ENCODE assay signal across 30 cellular contexts in genomic region chr12:76645934-76646333, GRCh38.
"Had no signal": no experiment of that assay in that cellular context is flagged by ENCODE, and none has a peak within 500 bp of the region (broad histone marks: within the 10 kb centered on the region; RNA-seq: fewer than 3 reads in every experiment).

No MANE protein-coding gene starts in this region.

- H3K4me1 Mint-ChIP-seq: immature natural killer cell, naive B cell had no signal

- H3K9me3 Mint-ChIP-seq: immature natural killer cell; natural killer cell treated with Interleukin-12 subunit alpha and Interleukin-12 subunit beta and Interleukin-15 and Interleukin-18, amount 100 ng/mL, for 72 hours had no signal

- H3K4me2 ChIP-seq: smooth muscle cell had no signal

- DNase-seq: cerebellar nuclear complex; cortex of kidney; dorsolateral prefrontal cortex; effector CD4-positive, alpha-beta T cell; foreskin fibroblast; glutamatergic neuron; heart right ventricle; hippocampal formation; immature natural killer cell; islet precursor cell; left ventricle myocardium superior; lower lobe of right lung; naive B cell; stimulated activated CD4-positive, alpha-beta T cell treated with anti-CD3 and anti-CD28 coated beads, Interleukin-12 subunit alpha, Interleukin-12 subunit beta, amount 100 ng/mL, for 4 hours; stimulated activated CD4-positive, alpha-beta T cell treated with anti-CD3 and anti-CD28 coated beads, Interleukin-1b, Interleukin-23, amount 100 ng/mL, for 48 hours; stimulated activated CD4-positive, alpha-beta T cell treated with anti-CD3 and anti-CD28 coated beads, Interleukin-4, amount 100 ng/mL, for 1 hour; stimulated activated CD8-positive, alpha-beta memory T cell treated with anti-CD3 and anti-CD28 coated beads, Interleukin-4, amount 100 ng/mL, for 48 hours; stimulated activated naive CD4-positive, alpha-beta T cell treated with Interleukin-2 at 50 U/mL for 16 hours; stomach; thyroid gland; trophoblast cell had no signal

- H3K27ac ChIP-seq: dorsolateral prefrontal cortex, epithelial cell of prostate, gastroesophageal sphincter, heart right ventricle, lower lobe of right lung, prostate gland, right atrium auricular region, stomach, thyroid gland had no signal

- H3K27me3 ChIP-seq: dorsolateral prefrontal cortex, gastroesophageal sphincter, heart right ventricle, right atrium auricular region, stomach, thyroid gland had no signal

- H3K36me3 Mint-ChIP-seq: immature natural killer cell; naive B cell; natural killer cell treated with Interleukin-12 subunit alpha and Interleukin-12 subunit beta and Interleukin-15 and Interleukin-18, amount 100 ng/mL, for 72 hours had no signal

- ATAC-seq: esophagus mucosa, gastroesophageal sphincter, heart right ventricle, left ventricle myocardium superior, sciatic nerve had no signal

- H3K27ac Mint-ChIP-seq: immature natural killer cell; naive B cell; natural killer cell treated with Interleukin-12 subunit alpha and Interleukin-12 subunit beta and Interleukin-15 and Interleukin-18, amount 100 ng/mL, for 72 hours had no signal

- H3K4me1 ChIP-seq: gastroesophageal sphincter, heart right ventricle, lower lobe of right lung, prostate gland, right atrium auricular region, stomach had no signal

- H3K9me3 ChIP-seq: gastroesophageal sphincter, heart right ventricle, lower lobe of right lung, prostate gland, right atrium auricular region, stomach, thyroid gland had no signal

- H3K36me3 ChIP-seq: gastroesophageal sphincter, heart right ventricle, lower lobe of right lung, prostate gland, right atrium auricular region, stomach, thyroid gland had no signal

- H3K4me3 Mint-ChIP-seq: immature natural killer cell; naive B cell; natural killer cell treated with Interleukin-12 subunit alpha and Interleukin-12 subunit beta and Interleukin-15 and Interleukin-18, amount 100 ng/mL, for 72 hours; neural crest cell had no signal

- H3K4me3 ChIP-seq: dorsolateral prefrontal cortex, gastroesophageal sphincter, heart right ventricle, lower lobe of right lung, prostate gland, right atrium auricular region, smooth muscle cell, stomach, thyroid gland had no signal
